In the genomic region with DNA sequence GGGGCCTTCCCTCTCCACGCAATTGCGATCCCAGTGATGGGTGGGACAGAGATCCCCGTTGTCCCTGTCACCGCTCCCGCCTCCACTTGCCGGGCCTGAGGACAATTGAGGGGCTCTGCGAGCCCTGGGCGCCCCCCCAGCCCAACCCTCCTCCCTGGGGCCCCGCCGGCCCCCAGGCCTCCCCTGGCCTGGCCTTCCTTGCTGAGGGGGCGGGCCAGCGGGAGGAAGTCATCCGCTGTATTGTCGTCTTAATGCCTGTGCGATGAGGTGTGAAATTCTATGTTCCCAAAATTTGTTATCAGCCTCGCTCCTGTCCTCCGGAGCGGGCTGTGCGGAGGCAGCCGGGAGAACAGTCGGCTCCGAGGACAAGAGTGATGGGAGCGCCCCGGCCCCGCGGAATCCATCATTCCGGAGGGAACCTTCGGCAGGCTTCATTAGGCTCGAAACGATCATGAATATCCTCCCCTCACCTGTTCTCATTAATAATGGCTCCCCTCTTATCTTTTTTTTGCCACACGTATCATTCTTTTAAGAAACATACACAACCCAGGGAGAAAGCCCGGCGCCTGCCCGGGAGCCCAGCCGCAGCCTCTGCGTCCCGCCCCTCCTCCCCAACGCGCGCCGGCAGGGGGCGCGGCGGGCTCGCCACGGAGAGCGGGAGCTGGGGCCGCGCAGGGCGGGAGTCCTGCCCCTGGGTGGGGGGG, we compare ENCODE assay signal across 11 cellular contexts. TPM values are rescaled to one million over a fixed set of nuclear protein-coding genes. Genes with fewer than 3 reads are reported as not detected.
DNase-seq lines count a peak whose midpoint lies in the region; ATAC-seq and TF ChIP-seq lines count a peak whose summit lies in the region.
"Had no signal": no experiment of that assay in that cellular context is flagged by ENCODE, and none has a peak within 500 bp of the region (broad histone marks: within the 10 kb centered on the region; RNA-seq: fewer than 3 reads in every experiment).

No MANE protein-coding gene starts in this region.

- H3K27me3 Mint-ChIP-seq in activated naive CD8-positive, alpha-beta T cell treated with anti-CD3 and anti-CD28 coated beads for 36 hours: peaks cover 24% of the 10 kb centered on the region

- H3K9me3 ChIP-seq in body of pancreas (no peaks in the 10 kb centered on the region), transverse colon (no peaks in the 10 kb centered on the region)

- ATAC-seq in body of pancreas (no peak), SK-N-SH treated with all-trans-retinoic acid at 6 μM for 48 hours (no peak), GM21723 (IDR thresholded peaks at IDR 0.05; ENCODE audit: unreplicated experiment) (no peak)

- in situ Hi-C loops in transverse colon (cut with MboI; ENCODE audit: low pct_ligation_motif_present in 1 of 4, low pct_unique_long_range_greater_than_20kb in 1 of 4, low sequenced_read_pairs in 3 of 4): no loop called here

- peak overlapping the region; percentile 25 to 89 (median 76) for H3K27ac ChIP-seq in body of pancreas
- peak overlapping the region; percentile 13 to 51 (median 20) for H3K27ac ChIP-seq in transverse colon
- H3K27ac ChIP-seq: epithelial cell of prostate had no signal

- H3K4me1 Mint-ChIP-seq in activated naive CD8-positive, alpha-beta T cell treated with anti-CD3 and anti-CD28 coated beads for 36 hours: no peaks in the 10 kb centered on the region

- 46 to 61% methylated on average over 36 to 47 of the region's 50 CpGs for WGBS in body of pancreas, 2 donors
- WGBS in transverse colon (ENCODE audit: low coverage in 1 of 2), 2 donors: 14 to 17% methylated on average over 8 to 47 of the region's 50 CpGs

- TF ChIP-seq POLR2A in body of pancreas (IDR thresholded peaks at IDR 0.05) (no peak), transverse colon (IDR thresholded peaks at IDR 0.05) (no peak)

- peak; percentile 33 for DNase-seq in activated T-cell treated with anti-CD3 and anti-CD28 coated beads, Interleukin-2, amount 50 U/mL, for 1 hour
- no peak for DNase-seq in activated T-cell treated with anti-CD3 and anti-CD28 coated beads for 4 hours
- DNase-seq in body of pancreas: peak in 2 of 4 donors; percentile 21 to 52
- peak; percentile 21 for DNase-seq in iris pigment epithelial cell (ENCODE audit: low read depth)
- no peak for DNase-seq in transverse colon
- DNase-seq in activated naive CD8-positive, alpha-beta T cell treated with anti-CD3 and anti-CD28 coated beads for 36 hours: no peak

- TF ChIP-seq CTCF in body of pancreas (IDR thresholded peaks at IDR 0.05) (peak in 4 of 7 experiments; percentile 12 to 49 (median 36)), transverse colon (IDR thresholded peaks at IDR 0.05) (peak in 4 of 5 experiments; percentile 14 to 83 (median 55))

- no peak overlapping the region for H3K27ac Mint-ChIP-seq in activated naive CD8-positive, alpha-beta T cell treated with anti-CD3 and anti-CD28 coated beads for 36 hours
- H3K27ac Mint-ChIP-seq: CD4-positive, alpha-beta memory T cell had no signal

- H3K9me3 Mint-ChIP-seq in activated naive CD8-positive, alpha-beta T cell treated with anti-CD3 and anti-CD28 coated beads for 36 hours: no peaks in the 10 kb centered on the region
- H3K9me3 Mint-ChIP-seq: CD4-positive, alpha-beta memory T cell had no signal

- H3K4me1 ChIP-seq in body of pancreas (peaks cover 50% of the 10 kb centered on the region), transverse colon (peaks cover 0 to 19% (median 13%) of the 10 kb centered on the region in 4 donors)

- H3K36me3 ChIP-seq in body of pancreas (replicated peaks in 1 of 2; ENCODE audit: insufficient read depth in 1 of 2, low read depth in 2 of 2): no peaks in the 10 kb centered on the region
- H3K36me3 ChIP-seq in transverse colon: no peaks in the 10 kb centered on the region

- H3K4me3 ChIP-seq in body of pancreas (no peak overlapping the region), transverse colon (peak overlapping the region in 2 of 4 donors; percentile 3 to 21)

- no peaks in the 10 kb centered on the region for H3K27me3 ChIP-seq in body of pancreas
- H3K27me3 ChIP-seq in transverse colon: peaks cover 19% of the 10 kb centered on the region

- H3K36me3 Mint-ChIP-seq in activated naive CD8-positive, alpha-beta T cell treated with anti-CD3 and anti-CD28 coated beads for 36 hours: no peaks in the 10 kb centered on the region
- H3K36me3 Mint-ChIP-seq: CD4-positive, alpha-beta memory T cell had no signal

- TF ChIP-seq EP300 in transverse colon (IDR thresholded peaks at IDR 0.05; ENCODE audit: low read depth): no peak

- intact Hi-C loops in body of pancreas (cut with DNase I) (no loop called here), transverse colon (cut with DNase I; ENCODE audit: low total_unique reads) (no loop called here)

- H3K4me3 Mint-ChIP-seq in activated naive CD8-positive, alpha-beta T cell treated with anti-CD3 and anti-CD28 coated beads for 36 hours: no peak overlapping the region
- H3K4me3 Mint-ChIP-seq: CD4-positive, alpha-beta memory T cell had no signal

TF ChIP-seq in SK-N-SH treated with all-trans-retinoic acid at 6 μM for 48 hours, 23 proteins besides CTCF, POLR2A, EP300 and RAD21:
- TF ChIP-seq TOX (CRISPR knock-in tag; IDR thresholded peaks at IDR 0.05; ENCODE audit: borderline replicate concordance) (no peak), BACH2 (CRISPR knock-in tag; IDR thresholded peaks at IDR 0.05; ENCODE audit: borderline replicate concordance) (no peak)

RNA-seq across cellular contexts. Expression of a gene that starts 17.3 kb away (rescaled TPM):
- total RNA-seq in body of pancreas (10 to 100 TPM; 26.2 to 33.0 TPM), transverse colon (not detected)
- not detected for total RNA-seq in activated naive CD8-positive, alpha-beta T cell treated with anti-CD3 and anti-CD28 coated beads for 36 hours
- total RNA-seq: CD4-positive, alpha-beta memory T cell; T-helper 1 cell treated with Interleukin-12 subunit alpha and Interleukin-12 subunit beta and Interleukin-4 antibody, amounts not matched to agents 30 ng/mL and 1 ng/mL, for 36 hours had no signal

Comparison
In these comparisons a context has a peak if more than half of its experiments do, and no peak if none do; other contexts are left out.
1. DNase-seq: peak in activated T-cell treated with anti-CD3 and anti-CD28 coated beads, Interleukin-2, amount 50 U/mL, for 1 hour (single experiment) and iris pigment epithelial cell (single experiment); none in activated T-cell treated with anti-CD3 and anti-CD28 coated beads for 4 hours (single experiment), transverse colon (single experiment) and activated naive CD8-positive, alpha-beta T cell treated with anti-CD3 and anti-CD28 coated beads for 36 hours (single experiment).
2. RNA of a gene that starts 17.3 kb away (total RNA-seq): 26.2 to 33.0 TPM in body of pancreas; not detected in transverse colon and not detected in activated naive CD8-positive, alpha-beta T cell treated with anti-CD3 and anti-CD28 coated beads for 36 hours; every median in the first group is over 10 times any median in the second.